Comparison of ENCODE assay signal across 19 cellular contexts in the genomic region with DNA sequence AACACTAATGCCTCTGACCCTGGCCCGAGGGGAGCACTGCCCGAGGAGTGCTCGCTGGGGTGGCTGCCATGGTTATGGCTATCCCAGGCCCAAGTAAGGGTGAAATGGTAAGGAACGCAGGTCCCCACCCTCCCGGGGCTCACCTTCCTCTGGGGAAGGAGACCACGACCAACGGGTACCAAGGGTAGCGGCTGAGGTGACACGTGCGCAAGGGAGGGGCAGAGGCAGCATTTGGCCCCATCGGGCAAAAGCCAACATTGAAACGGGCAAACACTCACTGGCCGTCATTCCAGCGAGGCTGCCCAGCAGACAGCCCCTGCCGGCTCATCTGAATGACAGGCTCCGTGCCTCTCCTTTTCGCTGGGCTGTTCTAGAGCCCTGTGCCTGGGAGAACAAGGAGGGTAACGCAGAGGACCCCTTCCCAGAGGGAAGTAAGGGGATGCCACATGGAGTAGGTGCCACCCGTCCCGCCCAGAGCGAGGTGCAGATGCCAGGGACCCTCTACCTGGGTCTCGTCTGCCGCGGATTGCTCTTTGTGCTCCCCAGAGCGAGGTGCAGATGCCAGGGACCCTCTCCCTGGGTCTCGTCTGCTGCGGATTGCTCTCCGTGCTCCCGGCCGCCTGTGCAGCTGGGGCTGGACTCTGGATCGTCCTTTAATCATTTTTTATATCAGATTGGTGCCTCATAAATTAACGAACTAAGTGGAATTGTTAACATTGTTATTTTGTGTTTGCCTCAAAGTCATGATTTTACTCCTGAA. TPM values are rescaled to one million over a fixed set of nuclear protein-coding genes. Genes with fewer than 3 reads are reported as not detected.
DNase-seq lines count a peak whose midpoint lies in the region; ATAC-seq and TF ChIP-seq lines count a peak whose summit lies in the region.
"Had no signal": no experiment of that assay in that cellular context is flagged by ENCODE, and none has a peak within 500 bp of the region (broad histone marks: within the 10 kb centered on the region; RNA-seq: fewer than 3 reads in every experiment).

No MANE protein-coding gene starts in this region.

- no peak overlapping the region for H3K9ac ChIP-seq in subcutaneous abdominal adipose tissue (ENCODE audit: low read length in 5 of 5)
- H3K9ac ChIP-seq: KMS-11 had no signal

- no peaks in the 10 kb centered on the region for H3K9me3 ChIP-seq in RWPE2 (ENCODE audit: severe bottlenecking)
- H3K9me3 ChIP-seq in subcutaneous abdominal adipose tissue (ENCODE audit: control insufficient read depth in 5 of 5, low read length in 5 of 5) = no peaks in the 10 kb centered on the region
- H3K9me3 ChIP-seq: A549, Caco-2 had no signal

- H3K27ac ChIP-seq in RWPE2 (ENCODE audit: poor library complexity, severe bottlenecking) (no peak overlapping the region), subcutaneous abdominal adipose tissue (ENCODE audit: low read depth, low read length) (peak overlapping the region; percentile 10)
- H3K27ac ChIP-seq: A549, KMS-11 had no signal

- peaks cover 9% of the 10 kb centered on the region for H3K27me3 Mint-ChIP-seq in activated naive CD4-positive, alpha-beta T cell treated with anti-CD3 and anti-CD28 coated beads, Interleukin-2, amount 10 ng/mL, durations not matched to agents 7 days and 5 days
- H3K27me3 Mint-ChIP-seq: CD4-positive, alpha-beta T cell had no signal

- H3K4me3 ChIP-seq in RWPE2 (ENCODE audit: severe bottlenecking) (no peak overlapping the region), subcutaneous abdominal adipose tissue (ENCODE audit: low read depth in 1 of 5, low read length in 5 of 5) (peak overlapping the region in 2 of 5 donors; percentile 26 to 48), foreskin fibroblast (ENCODE audit: low read depth in 1 of 2, low read length in 2 of 2) (no peak overlapping the region)
- H3K4me3 ChIP-seq: A549 had no signal

- ATAC-seq in activated naive CD4-positive, alpha-beta T cell treated with anti-CD3 and anti-CD28 coated beads, Interleukin-2, amount 50 U/mL, for 72 hours = no peak
- no peak for ATAC-seq in RWPE2 (ENCODE audit: low read depth)
- ATAC-seq: PC-3 had no signal

- H3K36me3 ChIP-seq in RWPE2 (ENCODE audit: low read depth) = no peaks in the 10 kb centered on the region
- H3K36me3 ChIP-seq in subcutaneous abdominal adipose tissue (ENCODE audit: control insufficient read depth in 5 of 5, insufficient read depth in 5 of 5, low read length in 5 of 5) = no peaks in the 10 kb centered on the region

- H3K9me3 Mint-ChIP-seq in activated naive CD4-positive, alpha-beta T cell treated with anti-CD3 and anti-CD28 coated beads, Interleukin-2, amount 10 ng/mL, durations not matched to agents 7 days and 5 days = no peaks in the 10 kb centered on the region
- H3K9me3 Mint-ChIP-seq in activated naive CD4-positive, alpha-beta T cell treated with anti-CD3 and anti-CD28 coated beads, Interleukin-2, amount 50 U/mL, for 72 hours = no peaks in the 10 kb centered on the region
- H3K9me3 Mint-ChIP-seq: CD4-positive, alpha-beta T cell had no signal

- H3K4me1 ChIP-seq in RWPE2 (ENCODE audit: insufficient read depth, poor library complexity, severe bottlenecking) (no peaks in the 10 kb centered on the region), subcutaneous abdominal adipose tissue (ENCODE audit: control insufficient read depth in 5 of 5, insufficient read depth in 5 of 5, low read length in 5 of 5) (peaks cover 0 to 66% (median 60%) of the 10 kb centered on the region in 5 donors)
- H3K4me1 ChIP-seq: A549, Caco-2 had no signal

- no peak overlapping the region for H3K4me3 Mint-ChIP-seq in activated naive CD4-positive, alpha-beta T cell treated with anti-CD3 and anti-CD28 coated beads, Interleukin-2, amount 10 ng/mL, durations not matched to agents 7 days and 5 days
- H3K4me3 Mint-ChIP-seq: CD4-positive, alpha-beta T cell had no signal

- peak; percentile 10 for DNase-seq in activated naive CD4-positive, alpha-beta T cell treated with anti-CD3 and anti-CD28 coated beads, Interleukin-2, amount 10 ng/mL, durations not matched to agents 7 days and 5 days
- no peak for DNase-seq in activated naive CD4-positive, alpha-beta T cell treated with anti-CD3 and anti-CD28 coated beads, Interleukin-2, amount 50 U/mL, for 72 hours (ENCODE audit: low spot score in 2 of 2)
- DNase-seq in RWPE2 (ENCODE audit: low spot score) (peak; percentile 33), mesenteric fat pad (ENCODE audit: low spot score) (peak; percentile 88), foreskin fibroblast (no peak), NCI-H1417 (lab: John Stamatoyannopoulos, UW) (no peak)
- DNase-seq: Caco-2, GDM1, MV-4-11, NCI-H187, NCI-H226, NCI-H526, PC-3 had no signal

- no peak for TF ChIP-seq CTCF in RWPE2 (IDR thresholded peaks at IDR 0.05; ENCODE audit: poor library complexity, severe bottlenecking)
- TF ChIP-seq CTCF in foreskin fibroblast (IDR thresholded peaks at IDR 0.05; ENCODE audit: low read depth, low read length) = no peak

- H3K4me1 Mint-ChIP-seq in activated naive CD4-positive, alpha-beta T cell treated with anti-CD3 and anti-CD28 coated beads, Interleukin-2, amount 10 ng/mL, durations not matched to agents 7 days and 5 days = peaks cover 34% of the 10 kb centered on the region

- H3K36me3 Mint-ChIP-seq in activated naive CD4-positive, alpha-beta T cell treated with anti-CD3 and anti-CD28 coated beads, Interleukin-2, amount 10 ng/mL, durations not matched to agents 7 days and 5 days = peaks cover 1% of the 10 kb centered on the region
- no peaks in the 10 kb centered on the region for H3K36me3 Mint-ChIP-seq in activated naive CD4-positive, alpha-beta T cell treated with anti-CD3 and anti-CD28 coated beads, Interleukin-2, amount 50 U/mL, for 72 hours

- CTCF ChIA-PET in activated naive CD4-positive, alpha-beta T cell treated with anti-CD3 and anti-CD28 coated beads, Interleukin-2, amount 10 ng/mL, durations not matched to agents 7 days and 5 days (lab: Charles Lee) = no interaction called here

- no peaks in the 10 kb centered on the region for H3K27me3 ChIP-seq in RWPE2 (ENCODE audit: insufficient read depth, poor library complexity, severe bottlenecking)
- peaks cover 0 to 6% (median 0%) of the 10 kb centered on the region in 5 donors for H3K27me3 ChIP-seq in subcutaneous abdominal adipose tissue (ENCODE audit: control insufficient read depth in 5 of 5, insufficient read depth in 4 of 5, low read length in 5 of 5)

- no peak overlapping the region for H3K27ac Mint-ChIP-seq in activated naive CD4-positive, alpha-beta T cell treated with anti-CD3 and anti-CD28 coated beads, Interleukin-2, amount 10 ng/mL, durations not matched to agents 7 days and 5 days
- no peak overlapping the region for H3K27ac Mint-ChIP-seq in activated naive CD4-positive, alpha-beta T cell treated with anti-CD3 and anti-CD28 coated beads, Interleukin-2, amount 50 U/mL, for 72 hours
- H3K27ac Mint-ChIP-seq: CD4-positive, alpha-beta T cell had no signal

RNA-seq across cellular contexts. Expression of a gene that starts 16.2 kb away (rescaled TPM):
- total RNA-seq in activated naive CD4-positive, alpha-beta T cell treated with anti-CD3 and anti-CD28 coated beads, Interleukin-2, amount 50 U/mL, for 72 hours = not detected
- not detected for total RNA-seq in mesenteric fat pad
- total RNA-seq: Caco-2; CD4-positive, alpha-beta T cell; Daoy; H4; PC-3 had no signal

RNA-seq across cellular contexts. Expression of a gene that starts 31.5 kb away (rescaled TPM):
- total RNA-seq in activated naive CD4-positive, alpha-beta T cell treated with anti-CD3 and anti-CD28 coated beads, Interleukin-2, amount 50 U/mL, for 72 hours = under 1 TPM in 1 of 2 donors, not detected in 1; 0.25 TPM
- 3.9 TPM for total RNA-seq in mesenteric fat pad
- total RNA-seq: CD4-positive, alpha-beta T cell had no signal

Comparison
In these comparisons a context has a peak if more than half of its experiments do, and no peak if none do; other contexts are left out.
1. DNase-seq: peak in activated naive CD4-positive, alpha-beta T cell treated with anti-CD3 and anti-CD28 coated beads, Interleukin-2, amount 10 ng/mL, durations not matched to agents 7 days and 5 days (single experiment), RWPE2 (single experiment) and mesenteric fat pad (single experiment); none in activated naive CD4-positive, alpha-beta T cell treated with anti-CD3 and anti-CD28 coated beads, Interleukin-2, amount 50 U/mL, for 72 hours (0 of 2), foreskin fibroblast (0 of 2) and NCI-H1417 (0 of 3).